Comparison of ENCODE assay signal across 28 cellular contexts in the genomic region with DNA sequence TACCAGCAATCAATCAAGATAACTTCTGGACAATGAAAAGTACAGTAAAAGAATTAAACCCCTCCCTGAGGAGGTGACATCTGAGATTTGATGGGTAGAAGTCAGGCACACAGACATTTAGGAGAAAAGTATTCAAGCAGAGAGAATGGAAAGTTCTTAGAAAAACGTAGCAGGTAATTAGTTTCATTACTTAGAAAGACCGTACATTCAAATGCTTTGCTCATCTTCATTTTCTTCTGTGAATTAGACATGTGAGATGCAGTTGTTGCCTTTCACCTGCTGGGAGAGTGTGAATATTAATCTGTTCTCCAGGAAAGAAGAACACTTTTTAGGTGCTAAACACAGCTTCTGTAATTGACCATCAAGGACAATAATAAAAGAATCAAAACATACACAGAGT.
"Had no signal": no experiment of that assay in that cellular context is flagged by ENCODE, and none has a peak within 500 bp of the region (broad histone marks: within the 10 kb centered on the region; RNA-seq: fewer than 3 reads in every experiment).

No MANE protein-coding gene starts in this region.

- H3K27me3 ChIP-seq: esophagus muscularis mucosa, foreskin keratinocyte, gastroesophageal sphincter, heart left ventricle, hepatocyte, neutrophil, right lobe of liver, tibial nerve, upper lobe of left lung had no signal

- H3K9me3 Mint-ChIP-seq: natural killer cell treated with Interleukin-12 subunit alpha and Interleukin-12 subunit beta and Interleukin-15 and Interleukin-18, amount 100 ng/mL, for 72 hours had no signal

- H3K27ac ChIP-seq: esophagus muscularis mucosa, foreskin keratinocyte, gastroesophageal sphincter, heart left ventricle, hepatocyte, neutrophil, parathyroid adenoma, right lobe of liver, thoracic aorta, tibial nerve, upper lobe of left lung had no signal

- H3K36me3 Mint-ChIP-seq: memory B cell; stimulated activated naive B cell treated with anti-CD40 and anti-IgM and Interleukin-4, amounts not matched to agents 10 μg/mL and 1 μg/mL and 100 μg/mL, for 72 hours had no signal

- H3K36me3 ChIP-seq: esophagus muscularis mucosa, gastroesophageal sphincter, heart left ventricle, neutrophil, right lobe of liver, thoracic aorta, tibial nerve, upper lobe of left lung had no signal

- DNase-seq: dermis blood vessel endothelial cell; effector memory CD4-positive, alpha-beta T cell; foreskin keratinocyte; heart left ventricle; kidney; naive B cell; right lobe of liver; small intestine; stimulated activated CD4-positive, alpha-beta T cell treated with anti-CD3 and anti-CD28 coated beads, Interleukin-15, amount 100 ng/mL, for 24 hours; stimulated activated CD4-positive, alpha-beta T cell treated with anti-CD3 and anti-CD28 coated beads, Interleukin-2, amount 100 ng/mL, for 48 hours; stimulated activated naive B cell treated with anti-CD40 and anti-IgM and Interleukin-4, amounts not matched to agents 10 μg/mL and 1 μg/mL and 100 μg/mL, for 72 hours; upper lobe of left lung had no signal

- H3K4me1 ChIP-seq: esophagus muscularis mucosa, foreskin keratinocyte, gastroesophageal sphincter, parathyroid adenoma, right lobe of liver, tibial nerve, upper lobe of left lung had no signal

- ATAC-seq: foreskin keratinocyte; gastroesophageal sphincter; heart left ventricle; left lobe of liver; natural killer cell treated with Interleukin-12 subunit alpha and Interleukin-12 subunit beta and Interleukin-15 and Interleukin-18, amount 100 ng/mL, for 72 hours; right lobe of liver; stimulated activated naive B cell treated with anti-CD40 and anti-IgM and Interleukin-4, amounts not matched to agents 10 μg/mL and 1 μg/mL and 100 μg/mL, for 72 hours had no signal

- H3K9me3 ChIP-seq: esophagus muscularis mucosa, gastroesophageal sphincter, neutrophil, right lobe of liver, thoracic aorta, tibial nerve, upper lobe of left lung had no signal

- H3K27ac Mint-ChIP-seq: memory B cell; naive B cell; progenitor cell of endocrine pancreas; stimulated activated naive B cell treated with anti-CD40 and anti-IgM and Interleukin-4, amounts not matched to agents 10 μg/mL and 1 μg/mL and 100 μg/mL, for 72 hours; stimulated activated naive CD8-positive, alpha-beta T cell treated with anti-CD3 and anti-CD28 coated beads, Interleukin-15, Interleukin-2, amounts not matched to agents 100 ng/mL and 50 ng/mL, for 24 hours had no signal

- H3K9ac ChIP-seq: parathyroid adenoma had no signal

- H2AFZ ChIP-seq: hepatocyte, parathyroid adenoma had no signal

- H3K27me3 Mint-ChIP-seq: progenitor cell of endocrine pancreas had no signal

- FAIRE-seq: endothelial cell of umbilical vein, kidney, small intestine, urothelium cell line had no signal

- H3K4me2 ChIP-seq: hepatocyte had no signal

- H3K79me2 ChIP-seq: hepatocyte, parathyroid adenoma had no signal

- H3K4me3 Mint-ChIP-seq: memory B cell; naive B cell; natural killer cell treated with Interleukin-12 subunit alpha and Interleukin-12 subunit beta and Interleukin-15 and Interleukin-18, amount 100 ng/mL, for 72 hours; neural crest cell; stimulated activated naive B cell treated with anti-CD40 and anti-IgM and Interleukin-4, amounts not matched to agents 10 μg/mL and 1 μg/mL and 100 μg/mL, for 72 hours; stimulated activated naive CD8-positive, alpha-beta T cell treated with anti-CD3 and anti-CD28 coated beads, Interleukin-15, Interleukin-2, amounts not matched to agents 100 ng/mL and 50 ng/mL, for 24 hours had no signal

- H3K4me3 ChIP-seq: esophagus muscularis mucosa, gastroesophageal sphincter, heart left ventricle, hepatocyte, lung, right lobe of liver, thoracic aorta, tibial nerve, upper lobe of left lung had no signal

- H3K4me1 Mint-ChIP-seq: memory B cell, naive B cell, neural crest cell had no signal
